Comparison of ENCODE assay signal across 2 cellular contexts in the genomic region with DNA sequence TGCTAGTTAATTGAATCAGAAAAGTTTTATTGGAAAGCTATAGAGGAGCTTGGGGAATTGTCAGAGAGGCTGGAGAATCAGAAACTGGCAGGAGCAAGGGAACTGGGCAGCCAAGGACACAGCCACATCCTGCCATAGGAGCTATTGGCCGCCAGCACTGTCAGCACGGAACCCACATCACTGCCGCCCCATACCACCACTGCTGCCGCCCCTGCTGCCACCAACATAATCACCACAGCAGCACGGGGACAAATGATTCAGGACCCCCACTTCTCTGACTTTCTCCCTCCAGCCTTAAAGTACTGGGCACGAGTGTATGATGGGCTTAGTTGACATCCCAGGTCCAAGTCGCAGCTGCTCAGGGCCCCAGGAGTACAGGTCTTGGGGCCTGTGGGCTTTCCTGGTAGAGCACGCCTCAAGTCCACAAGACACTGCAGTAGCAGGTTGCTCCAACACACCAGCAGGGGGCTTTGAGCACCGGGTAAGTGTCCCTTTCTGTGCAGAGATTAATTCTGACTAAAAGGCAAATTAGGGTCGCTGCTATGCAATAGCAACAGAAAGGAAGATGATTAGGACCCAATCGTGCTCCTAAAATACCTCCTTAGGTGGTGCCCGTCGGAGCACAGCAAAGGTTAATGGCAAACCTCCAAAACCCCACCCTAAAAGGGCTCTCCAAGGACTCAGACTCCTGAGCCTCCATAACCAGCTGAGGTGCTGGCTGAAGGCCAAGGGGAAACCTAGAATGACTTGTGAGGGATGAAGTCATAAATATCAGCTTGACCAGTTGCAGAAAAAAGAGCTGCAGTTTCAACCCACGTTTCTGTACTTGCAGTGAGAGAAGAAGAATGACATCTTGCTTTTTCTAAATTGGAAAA.
TF ChIP-seq lines count a peak whose summit lies in the region.

No MANE protein-coding gene starts in this region.

TF ChIP-seq in Ishikawa, 13 proteins besides CTCF, POLR2A, EP300 and RAD21:
- no peak for TF ChIP-seq ZBTB7A (IDR thresholded peaks at IDR 0.05; ENCODE audit: low read depth)
- peak; percentile 84 for TF ChIP-seq NFIC (IDR thresholded peaks at IDR 0.05)
- 0 out of 2 replicates have a peak, but pooled peaks have one; percentile 29 for TF ChIP-seq TCF12 (IDR thresholded peaks at IDR 0.05; ENCODE audit: low read depth)
- no peak for TF ChIP-seq CREB1 (IDR thresholded peaks at IDR 0.05; ENCODE audit: low read depth)
- TF ChIP-seq, protein P1, sequence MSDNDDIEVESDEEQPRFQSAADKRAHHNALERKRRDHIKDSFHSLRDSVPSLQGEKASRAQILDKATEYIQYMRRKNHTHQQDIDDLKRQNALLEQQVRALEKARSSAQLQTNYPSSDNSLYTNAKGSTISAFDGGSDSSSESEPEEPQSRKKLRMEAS (IDR thresholded peaks at IDR 0.05): no peak
- TF ChIP-seq, protein P2, sequence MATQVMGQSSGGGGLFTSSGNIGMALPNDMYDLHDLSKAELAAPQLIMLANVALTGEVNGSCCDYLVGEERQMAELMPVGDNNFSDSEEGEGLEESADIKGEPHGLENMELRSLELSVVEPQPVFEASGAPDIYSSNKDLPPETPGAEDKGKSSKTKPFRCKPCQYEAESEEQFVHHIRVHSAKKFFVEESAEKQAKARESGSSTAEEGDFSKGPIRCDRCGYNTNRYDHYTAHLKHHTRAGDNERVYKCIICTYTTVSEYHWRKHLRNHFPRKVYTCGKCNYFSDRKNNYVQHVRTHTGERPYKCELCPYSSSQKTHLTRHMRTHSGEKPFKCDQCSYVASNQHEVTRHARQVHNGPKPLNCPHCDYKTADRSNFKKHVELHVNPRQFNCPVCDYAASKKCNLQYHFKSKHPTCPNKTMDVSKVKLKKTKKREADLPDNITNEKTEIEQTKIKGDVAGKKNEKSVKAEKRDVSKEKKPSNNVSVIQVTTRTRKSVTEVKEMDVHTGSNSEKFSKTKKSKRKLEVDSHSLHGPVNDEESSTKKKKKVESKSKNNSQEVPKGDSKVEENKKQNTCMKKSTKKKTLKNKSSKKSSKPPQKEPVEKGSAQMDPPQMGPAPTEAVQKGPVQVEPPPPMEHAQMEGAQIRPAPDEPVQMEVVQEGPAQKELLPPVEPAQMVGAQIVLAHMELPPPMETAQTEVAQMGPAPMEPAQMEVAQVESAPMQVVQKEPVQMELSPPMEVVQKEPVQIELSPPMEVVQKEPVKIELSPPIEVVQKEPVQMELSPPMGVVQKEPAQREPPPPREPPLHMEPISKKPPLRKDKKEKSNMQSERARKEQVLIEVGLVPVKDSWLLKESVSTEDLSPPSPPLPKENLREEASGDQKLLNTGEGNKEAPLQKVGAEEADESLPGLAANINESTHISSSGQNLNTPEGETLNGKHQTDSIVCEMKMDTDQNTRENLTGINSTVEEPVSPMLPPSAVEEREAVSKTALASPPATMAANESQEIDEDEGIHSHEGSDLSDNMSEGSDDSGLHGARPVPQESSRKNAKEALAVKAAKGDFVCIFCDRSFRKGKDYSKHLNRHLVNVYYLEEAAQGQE (IDR thresholded peaks at IDR 0.05; ENCODE audit: low read depth): no peak

TF ChIP-seq in H1, 55 proteins besides CTCF, POLR2A, EP300 and RAD21:
- TF ChIP-seq, protein P1 (IDR thresholded peaks at IDR 0.05): no peak
- TF ChIP-seq CHD2 (IDR thresholded peaks at IDR 0.05; ENCODE audit: low read length) (no peak), POLR2AphosphoS5 (IDR thresholded peaks at IDR 0.05; ENCODE audit: low read depth, low read length) (no peak), CBX5 (IDR thresholded peaks at IDR 0.05; ENCODE audit: low read depth, low read length) (no peak), KDM4A (IDR thresholded peaks at IDR 0.05; ENCODE audit: low read depth, low read length, severe bottlenecking) (no peak), TAF7 (optimal IDR thresholded peaks at IDR 0.05; ENCODE audit: borderline replicate concordance, low read depth, low read length) (no peak), JUN (IDR thresholded peaks at IDR 0.05; ENCODE audit: low read depth, low read length) (no peak), SRF (IDR thresholded peaks at IDR 0.05; ENCODE audit: low read depth, low read length) (no peak), ZNF274 (IDR thresholded peaks at IDR 0.05; ENCODE audit: borderline replicate concordance, extremely low read depth, low read length) (no peak), TEAD4 (IDR thresholded peaks at IDR 0.05; ENCODE audit: low read depth, low read length) (no peak), TCF12 (IDR thresholded peaks at IDR 0.05; ENCODE audit: low read depth, low read length) (no peak)
- TF ChIP-seq, protein P3, sequence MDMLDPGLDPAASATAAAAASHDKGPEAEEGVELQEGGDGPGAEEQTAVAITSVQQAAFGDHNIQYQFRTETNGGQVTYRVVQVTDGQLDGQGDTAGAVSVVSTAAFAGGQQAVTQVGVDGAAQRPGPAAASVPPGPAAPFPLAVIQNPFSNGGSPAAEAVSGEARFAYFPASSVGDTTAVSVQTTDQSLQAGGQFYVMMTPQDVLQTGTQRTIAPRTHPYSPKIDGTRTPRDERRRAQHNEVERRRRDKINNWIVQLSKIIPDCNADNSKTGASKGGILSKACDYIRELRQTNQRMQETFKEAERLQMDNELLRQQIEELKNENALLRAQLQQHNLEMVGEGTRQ (IDR thresholded peaks at IDR 0.05; ENCODE audit: low read length): no peak
TF ChIP-seq in H1: peak in this region for 0.
